ENCODE assay signal across 2 cellular contexts in genomic region chr9:4081948-4082347, GRCh38.
TF ChIP-seq lines count a peak whose summit lies in the region.

No MANE protein-coding gene starts in this region.

TF ChIP-seq in A549, 52 proteins besides CTCF, POLR2A, EP300 and RAD21 (continued from another document):
- TF ChIP-seq USF2 (IDR thresholded peaks at IDR 0.05) (no peak), GATA3 (IDR thresholded peaks at IDR 0.05; ENCODE audit: borderline replicate concordance) (no peak), HOXA7 (CRISPR knock-in tag; IDR thresholded peaks at IDR 0.05) (no peak), HOXB13 (CRISPR knock-in tag; IDR thresholded peaks at IDR 0.05; ENCODE audit: low read depth) (no peak), HMGXB4 (CRISPR knock-in tag; IDR thresholded peaks at IDR 0.05; ENCODE audit: borderline replicate concordance) (no peak), JUNB (IDR thresholded peaks at IDR 0.05) (no peak), MAX (IDR thresholded peaks at IDR 0.05) (no peak), NPAS2 (CRISPR knock-in tag; IDR thresholded peaks at IDR 0.05; ENCODE audit: borderline replicate concordance) (no peak), NR3C1 (IDR thresholded peaks at IDR 0.05) (no peak), E2F6 (IDR thresholded peaks at IDR 0.05; ENCODE audit: borderline replicate concordance, low read depth) (no peak), HOXB5 (CRISPR knock-in tag; IDR thresholded peaks at IDR 0.05) (no peak), EHF (CRISPR knock-in tag; IDR thresholded peaks at IDR 0.05) (no peak), MAFK (IDR thresholded peaks at IDR 0.05; ENCODE audit: partially characterized antibody) (no peak), MYC (IDR thresholded peaks at IDR 0.05; ENCODE audit: borderline replicate concordance, low read length) (no peak), ESRRA (IDR thresholded peaks at IDR 0.05; ENCODE audit: borderline replicate concordance, low read length) (no peak), HEYL (CRISPR knock-in tag; IDR thresholded peaks at IDR 0.05) (no peak), ATOH8 (CRISPR knock-in tag; IDR thresholded peaks at IDR 0.05; ENCODE audit: low read depth) (no peak), FOXS1 (CRISPR knock-in tag; IDR thresholded peaks at IDR 0.05) (no peak), ZFP36 (IDR thresholded peaks at IDR 0.05; ENCODE audit: borderline replicate concordance, partially characterized antibody) (no peak)
TF ChIP-seq in A549: peak in this region for 0.

TF ChIP-seq in IMR-90, 13 proteins besides CTCF, POLR2A, EP300 and RAD21 (continued from another document):
- TF ChIP-seq SMC3 (IDR thresholded peaks at IDR 0.05; ENCODE audit: low read depth, low read length): no peak
- TF ChIP-seq CHD1 (IDR thresholded peaks at IDR 0.05; ENCODE audit: low read depth, low read length): no peak
- TF ChIP-seq USF2 (IDR thresholded peaks at IDR 0.05; ENCODE audit: low read depth, low read length): no peak
- no peak for TF ChIP-seq ELK1 (IDR thresholded peaks at IDR 0.05; ENCODE audit: borderline replicate concordance, low read depth, low read length)
